1 cellular context compared by ENCODE assay signal in genomic region chr19:47096721-47097120, GRCh38.
TF ChIP-seq lines count a peak whose summit lies in the region.

No MANE protein-coding gene starts in this region.

TF ChIP-seq in H1, 55 proteins besides CTCF, POLR2A, EP300 and RAD21:
- no peak for TF ChIP-seq SIN3A (conservative IDR thresholded peaks at IDR 0.05 in 1 of 2, IDR thresholded peaks at IDR 0.05 in 1 of 2; ENCODE audit: low read depth in 1 of 2, low read length in 2 of 2)
- TF ChIP-seq SIRT6 (IDR thresholded peaks at IDR 0.05; ENCODE audit: low read length), result no peak
- no peak for TF ChIP-seq GABPA (IDR thresholded peaks at IDR 0.05; ENCODE audit: borderline replicate concordance, insufficient read depth, low read length)
- no peak for TF ChIP-seq FOSL1 (IDR thresholded peaks at IDR 0.05; ENCODE audit: insufficient read depth, low read depth, low read length)
- no peak for TF ChIP-seq SP4 (IDR thresholded peaks at IDR 0.05; ENCODE audit: low read length)
- no peak for TF ChIP-seq CREB1 (IDR thresholded peaks at IDR 0.05)
